In the genomic region with DNA sequence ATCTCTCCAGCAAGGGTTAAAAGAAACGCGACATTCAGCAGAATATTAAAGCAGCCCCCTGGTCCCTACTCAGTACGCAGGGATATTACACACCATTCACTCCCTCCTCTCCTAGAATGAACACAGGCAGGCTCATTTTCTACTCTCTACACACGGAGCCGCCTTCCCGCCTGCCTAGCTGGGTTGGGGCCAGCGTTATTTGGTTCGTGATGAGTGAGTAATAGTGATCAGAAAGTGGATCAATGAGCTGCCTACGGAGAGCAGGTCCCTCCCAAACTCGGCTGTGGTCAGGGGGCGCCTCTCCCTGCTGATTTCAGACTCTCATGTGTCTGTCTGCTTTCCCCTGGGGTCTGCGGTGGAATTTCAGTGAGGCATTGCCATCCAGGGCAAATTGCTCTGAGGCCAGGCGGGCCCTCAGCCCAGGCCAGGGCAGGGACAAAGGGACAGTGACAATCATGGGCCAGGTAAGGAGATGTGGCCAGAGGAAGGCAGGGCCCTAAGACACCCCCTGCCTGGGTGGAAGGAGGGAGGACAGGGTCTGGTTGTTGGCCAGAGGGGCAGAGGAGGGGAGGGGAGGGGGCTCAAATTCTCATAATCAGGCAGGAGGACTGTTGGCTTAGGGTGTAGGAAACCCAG, we compare ENCODE assay signal across 16 cellular contexts. TPM values are rescaled to one million over a fixed set of nuclear protein-coding genes. Genes with fewer than 3 reads are reported as not detected.
DNase-seq lines count a peak whose midpoint lies in the region; ATAC-seq and TF ChIP-seq lines count a peak whose summit lies in the region.
"Had no signal": no experiment of that assay in that cellular context is flagged by ENCODE, and none has a peak within 500 bp of the region (broad histone marks: within the 10 kb centered on the region; RNA-seq: fewer than 3 reads in every experiment).

No MANE protein-coding gene starts in this region.

- no peaks in the 10 kb centered on the region for H3F3A ChIP-seq in neural progenitor cell (ENCODE audit: low read depth)

- TF ChIP-seq CTCF in H9 (conservative IDR thresholded peaks at IDR 0.05), result no peak
- TF ChIP-seq CTCF in epithelial cell of proximal tubule (conservative IDR thresholded peaks at IDR 0.05; ENCODE audit: low read depth, low read length), result no peak
- TF ChIP-seq CTCF in neural progenitor cell (IDR thresholded peaks at IDR 0.05), result no peak

- H3K18ac ChIP-seq in H9 (ENCODE audit: insufficient read length, low read depth, low read length), result no peak overlapping the region

- H3K9me3 ChIP-seq in H9 (ENCODE audit: control insufficient read depth, low read depth, low read length), result no peaks in the 10 kb centered on the region
- H3K9me3 ChIP-seq in T-helper 17 cell (ENCODE audit: control insufficient read depth, low read length, poor library complexity, severe bottlenecking), result no peaks in the 10 kb centered on the region
- H3K9me3 ChIP-seq in neural progenitor cell (ENCODE audit: low read depth), result no peaks in the 10 kb centered on the region
- no peaks in the 10 kb centered on the region for H3K9me3 ChIP-seq in HAP-1
- H3K9me3 ChIP-seq: left ventricle myocardium inferior had no signal

- no peak overlapping the region for H4K91ac ChIP-seq in H9 (ENCODE audit: insufficient read length, low read depth, low read length)

- H3K4me1 ChIP-seq in H9 (ENCODE audit: insufficient read depth, low read length) (no peaks in the 10 kb centered on the region; the same call in 1 of the 2 replicates), neural progenitor cell (peaks cover 15% of the 10 kb centered on the region), HAP-1 (no peaks in the 10 kb centered on the region)

- H2BK12ac ChIP-seq in H9 (ENCODE audit: insufficient read length, low read depth, low read length), result no peak overlapping the region

- peaks cover 21% of the 10 kb centered on the region for H3K23me2 ChIP-seq in H9 (ENCODE audit: insufficient read length, low read depth, low read length, poor library complexity, severe bottlenecking)

- H3K36me3 ChIP-seq in neural progenitor cell (no peaks in the 10 kb centered on the region), HAP-1 (replicated peaks) (no peaks in the 10 kb centered on the region)
- H3K36me3 ChIP-seq: left ventricle myocardium inferior had no signal

- no peak overlapping the region for H3K56ac ChIP-seq in H9 (ENCODE audit: insufficient read length, low read depth, low read length)

- H4K20me1 ChIP-seq in H9 (ENCODE audit: control insufficient read depth, insufficient read depth, insufficient read length) (no peaks in the 10 kb centered on the region), neural progenitor cell (ENCODE audit: low read depth) (peaks cover 10% of the 10 kb centered on the region)

- H3K9ac ChIP-seq in H9 (ENCODE audit: extremely low read depth, insufficient read length, low read length) (no peak overlapping the region), neural progenitor cell (no peak overlapping the region)

- no peak overlapping the region for H2AK5ac ChIP-seq in H9 (ENCODE audit: insufficient read length, low read length)

- no peak overlapping the region for H3K23ac ChIP-seq in H9 (ENCODE audit: insufficient read length, low read depth, low read length)

- H2AFZ ChIP-seq in H9 (ENCODE audit: low read length), result no peak overlapping the region
- no peak overlapping the region for H2AFZ ChIP-seq in neural progenitor cell (replicated peaks)

- H3K27me3 Mint-ChIP-seq in H9 (ENCODE audit: low read depth) (peaks cover 66% of the 10 kb centered on the region), T-helper 17 cell (peaks cover 44% of the 10 kb centered on the region), neural progenitor cell (ENCODE audit: insufficient read depth, low read depth) (peaks cover 25% of the 10 kb centered on the region)

- no peaks in the 10 kb centered on the region for H3K79me2 ChIP-seq in H9 (ENCODE audit: insufficient read depth, low read length)
- peaks cover 36% of the 10 kb centered on the region for H3K79me2 ChIP-seq in neural progenitor cell (ENCODE audit: low read depth)

- no peak overlapping the region for H2BK20ac ChIP-seq in H9 (ENCODE audit: low read depth, low read length, poor library complexity, severe bottlenecking)

- peak overlapping the region; percentile 74 for H3K4me3 ChIP-seq in epithelial cell of proximal tubule (ENCODE audit: low read depth, low read length)
- peak overlapping the region; percentile 85 for H3K4me3 ChIP-seq in neural progenitor cell
- H3K4me3 ChIP-seq in HAP-1, result no peak overlapping the region

- no peak overlapping the region; a peak in 1 of 7 replicates for H3K27ac Mint-ChIP-seq in H9
- no peak overlapping the region for H3K27ac Mint-ChIP-seq in T-helper 17 cell
- H3K27ac Mint-ChIP-seq in neural progenitor cell, result no peak overlapping the region

- H3K4me2 ChIP-seq in H9 (ENCODE audit: insufficient read depth, insufficient read length, low read length) (peak overlapping the region; percentile 69), neural progenitor cell (peak overlapping the region; percentile 93)

- H2BK15ac ChIP-seq in H9 (ENCODE audit: low read depth, low read length), result no peak overlapping the region

- no peak overlapping the region for H3K14ac ChIP-seq in H9 (ENCODE audit: insufficient read depth, low read length)

- H3K27ac ChIP-seq in H9 (ENCODE audit: insufficient read length, low read depth, low read length) (no peak overlapping the region), neural progenitor cell (no peak overlapping the region)
- H3K27ac ChIP-seq: left ventricle myocardium inferior had no signal

- H2BK120ac ChIP-seq in H9 (ENCODE audit: low read depth, low read length, poor library complexity, severe bottlenecking), result no peak overlapping the region

- no peak for ATAC-seq in T-helper 17 cell

- in situ Hi-C loops in HAP-1 (cut with MboI; ENCODE audit: low sequenced_read_pairs), result loop anchor here (10.0 to 25.0 kb wide), 3 partner anchors 717 to 1239 kb away; no protein-coding TSS in a partner anchor

- no peaks in the 10 kb centered on the region; a peak in 1 of 5 replicates for H3K9me3 Mint-ChIP-seq in H9
- no peaks in the 10 kb centered on the region for H3K9me3 Mint-ChIP-seq in neural progenitor cell

- H3K79me1 ChIP-seq in H9 (ENCODE audit: insufficient read depth, low read depth, low read length, poor library complexity, severe bottlenecking), result no peaks in the 10 kb centered on the region

- no CpG with 5 or more reads among the region's 13 CpGs for WGBS in H9 (ENCODE audit: extremely low coverage, insufficient read length, low lambda C conversion rate)

- peak overlapping the region; percentile 86 to 96 for H3K4me3 Mint-ChIP-seq in H9
- peak overlapping the region; percentile 77 for H3K4me3 Mint-ChIP-seq in T-helper 17 cell
- peak overlapping the region; percentile 99 for H3K4me3 Mint-ChIP-seq in neural progenitor cell

- no peak overlapping the region for H3T11ph ChIP-seq in H9 (ENCODE audit: low read length)

- H3K4me1 Mint-ChIP-seq in H9 (peaks cover 21 to 26% of the 10 kb centered on the region in 2 experiments), T-helper 17 cell (peaks cover 23% of the 10 kb centered on the region), neural progenitor cell (peaks cover 16% of the 10 kb centered on the region)

- no peak overlapping the region for H3K4ac ChIP-seq in H9 (ENCODE audit: low read depth, low read length)

- H2BK5ac ChIP-seq in H9 (ENCODE audit: insufficient read length, low read length), result no peak overlapping the region

- H4K5ac ChIP-seq in H9 (ENCODE audit: insufficient read length, low read depth, low read length), result no peak overlapping the region

- H3K36me3 Mint-ChIP-seq in H9 (ENCODE audit: insufficient read depth in 1 of 3, low read depth in 3 of 3) (no peaks in the 10 kb centered on the region), T-helper 17 cell (ENCODE audit: low read depth) (peaks cover 3% of the 10 kb centered on the region), neural progenitor cell (no peaks in the 10 kb centered on the region)

- DNase-seq in H9 (no peak), T-helper 17 cell (no peak), epithelial cell of proximal tubule (ENCODE audit: low read depth) (no peak), neural progenitor cell (ENCODE audit: low spot score) (peak; percentile 22), AML-193 (lab: John Stamatoyannopoulos, UW) (no peak), cerebellar nuclear complex (lab: John Stamatoyannopoulos, UW) (no peak), pons (ENCODE audit: low spot score) (no peak), HAP-1 (ENCODE audit: low spot score in 2 of 2) (no peak)
- DNase-seq: activated naive CD4-positive, alpha-beta T cell; cortex of kidney; erythroblast; left ventricle myocardium inferior; NCI-H1105; stimulated activated CD4-positive, alpha-beta T cell treated with anti-CD3 and anti-CD28 coated beads, Interleukin-12 subunit alpha, Interleukin-12 subunit beta, amount 100 ng/mL, for 4 hours; T1000 had no signal

- H3K27me3 ChIP-seq in H9 (ENCODE audit: insufficient read depth, low read length) (peaks cover 21% of the 10 kb centered on the region; the same call in 1 of the 2 replicates), neural progenitor cell (peaks cover 49% of the 10 kb centered on the region), HAP-1 (ENCODE audit: low read depth) (peaks cover 42% of the 10 kb centered on the region)

- H4K8ac ChIP-seq in H9 (replicated peaks; ENCODE audit: insufficient read length, low read depth, low read length), result no peak overlapping the region

RNA-seq across cellular contexts. Expression of a gene that starts 2.9 kb away (rescaled TPM):
- total RNA-seq in H9 (2021) (2.8 and 3.0 TPM in 2 replicates), T-helper 17 cell (1 to 10 TPM; 1.3 to 3.5 TPM), epithelial cell of proximal tubule (1.6 and 2.7 TPM in 2 replicates), neural progenitor cell (ENCODE audit: low replicate concordance) (8.8 and 9.1 TPM in 2 replicates)
- total RNA-seq: G401 had no signal
